In the genomic region with DNA sequence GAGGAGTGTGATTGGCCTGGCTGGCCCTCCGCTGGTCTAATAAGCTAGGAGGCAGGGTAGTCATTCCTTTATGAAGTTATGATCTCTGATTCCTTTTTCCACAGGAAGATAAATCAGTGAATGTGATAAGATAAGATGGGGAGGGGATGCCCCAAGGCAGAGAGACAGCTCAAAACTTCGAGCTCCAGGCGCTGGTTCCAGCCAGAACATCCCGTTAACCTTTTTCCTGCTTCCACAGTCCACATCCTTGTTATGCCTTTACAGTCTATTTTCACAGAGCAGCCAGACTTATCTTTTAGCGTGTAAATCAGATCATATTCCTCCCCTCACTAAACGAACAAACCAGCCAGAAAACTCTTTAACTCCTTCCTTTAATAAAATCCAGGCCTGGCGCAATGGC, we compare ENCODE assay signal across 21 cellular contexts.
"Had no signal": no experiment of that assay in that cellular context is flagged by ENCODE, and none has a peak within 500 bp of the region (broad histone marks: within the 10 kb centered on the region; RNA-seq: fewer than 3 reads in every experiment).

No MANE protein-coding gene starts in this region.

- H3K36me3 ChIP-seq: adrenal gland, heart left ventricle, prostate gland, suprapubic skin, upper lobe of right lung had no signal

- H3K36me3 Mint-ChIP-seq: naive B cell, WTC11 had no signal

- H3K9me3 Mint-ChIP-seq: activated CD4-positive, alpha-beta memory T cell treated with anti-CD3 and anti-CD28 coated beads, Interleukin-2, amount 10 ng/mL, durations not matched to agents 7 days and 5 days; activated naive CD4-positive, alpha-beta T cell treated with anti-CD3 and anti-CD28 coated beads, Interleukin-2, amount 50 U/mL, for 24 hours; activated T-cell treated with anti-CD3 and anti-CD28 coated beads, Interleukin-2, amount 50 U/mL, for 4 hours; naive B cell; stimulated activated naive CD8-positive, alpha-beta T cell treated with anti-CD3 and anti-CD28 coated beads, Interleukin-15, Interleukin-2, amounts not matched to agents 100 ng/mL and 50 ng/mL, for 24 hours; T-helper 1 cell treated with Interleukin-12 subunit alpha and Interleukin-12 subunit beta and Interleukin-4 antibody, amounts not matched to agents 30 μg/mL and 1 μg/mL, for 36 hours had no signal

- H3K4me1 Mint-ChIP-seq: activated CD4-positive, alpha-beta memory T cell treated with anti-CD3 and anti-CD28 coated beads, Interleukin-2, amount 10 ng/mL, durations not matched to agents 7 days and 5 days; activated naive CD4-positive, alpha-beta T cell treated with anti-CD3 and anti-CD28 coated beads, Interleukin-2, amount 50 U/mL, for 24 hours had no signal

- H3K4me3 ChIP-seq: adrenal gland, heart left ventricle, lung, prostate gland, skin epidermis, suprapubic skin, upper lobe of right lung had no signal

- H3K4me1 ChIP-seq: adrenal gland, heart left ventricle, prostate gland, upper lobe of right lung had no signal

- FAIRE-seq: islet of Langerhans had no signal

- H3K4me3 Mint-ChIP-seq: activated CD4-positive, alpha-beta memory T cell treated with anti-CD3 and anti-CD28 coated beads, Interleukin-2, amount 10 ng/mL, durations not matched to agents 7 days and 5 days; activated naive CD4-positive, alpha-beta T cell treated with anti-CD3 and anti-CD28 coated beads, Interleukin-2, amount 50 U/mL, for 24 hours; activated T-cell treated with anti-CD3 and anti-CD28 coated beads, Interleukin-2, amount 50 U/mL, for 4 hours; naive B cell; stimulated activated naive CD8-positive, alpha-beta T cell treated with anti-CD3 and anti-CD28 coated beads, Interleukin-15, Interleukin-2, amounts not matched to agents 100 ng/mL and 50 ng/mL, for 24 hours; T-helper 1 cell treated with Interleukin-12 subunit alpha and Interleukin-12 subunit beta and Interleukin-4 antibody, amounts not matched to agents 30 μg/mL and 1 μg/mL, for 36 hours; WTC11 had no signal

- H3K27me3 ChIP-seq: adrenal gland, suprapubic skin, upper lobe of right lung had no signal

- H3K9me3 ChIP-seq: adrenal gland, heart left ventricle, prostate gland, suprapubic skin, upper lobe of right lung had no signal

- H3K27ac Mint-ChIP-seq: activated CD4-positive, alpha-beta memory T cell treated with anti-CD3 and anti-CD28 coated beads, Interleukin-2, amount 10 ng/mL, durations not matched to agents 7 days and 5 days; activated naive CD4-positive, alpha-beta T cell treated with anti-CD3 and anti-CD28 coated beads, Interleukin-2, amount 50 U/mL, for 24 hours; stimulated activated naive CD8-positive, alpha-beta T cell treated with anti-CD3 and anti-CD28 coated beads, Interleukin-15, Interleukin-2, amounts not matched to agents 100 ng/mL and 50 ng/mL, for 24 hours; T-helper 1 cell treated with Interleukin-12 subunit alpha and Interleukin-12 subunit beta and Interleukin-4 antibody, amounts not matched to agents 30 μg/mL and 1 μg/mL, for 36 hours; WTC11 had no signal

- H3K27ac ChIP-seq: adrenal gland, heart left ventricle, prostate gland, skin epidermis, suprapubic skin, upper lobe of right lung had no signal

- DNase-seq: activated CD4-positive, alpha-beta memory T cell treated with anti-CD3 and anti-CD28 coated beads, Interleukin-2, amount 10 ng/mL, durations not matched to agents 7 days and 5 days; activated CD4-positive, alpha-beta T cell treated with anti-CD3 and anti-CD28 coated beads for 4 hours; activated effector memory CD4-positive, alpha-beta T cell treated with anti-CD3 and anti-CD28 coated beads, Interleukin-2, amount 50 U/mL, for 16 hours; activated T-cell treated with anti-CD3 and anti-CD28 coated beads, Interleukin-2, amount 50 U/mL, for 4 hours; adrenal gland; foreskin melanocyte; heart left ventricle; midbrain; naive B cell; nucleus accumbens; right cardiac atrium; upper lobe of right lung had no signal
